15 cellular contexts compared by ENCODE assay signal in the genomic region with DNA sequence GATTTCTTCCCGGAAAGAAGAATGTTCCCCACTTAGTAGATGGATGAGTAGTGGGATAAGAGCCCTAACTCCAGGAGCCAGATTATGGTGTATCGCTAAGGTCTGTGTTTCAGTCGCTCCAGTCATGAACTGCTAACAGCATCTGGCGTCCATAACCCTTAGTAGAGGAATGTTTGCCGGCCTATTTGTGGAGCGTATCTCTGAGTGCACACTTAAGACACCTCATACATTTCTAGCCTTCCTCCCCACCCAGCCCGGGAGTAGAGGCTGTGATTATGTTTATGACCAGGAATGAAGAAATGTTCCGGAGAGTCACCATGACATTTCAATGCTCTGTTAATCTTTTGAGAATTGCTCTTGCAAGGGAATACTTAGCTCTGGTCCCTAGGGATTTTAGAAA.
"Had no signal": no experiment of that assay in that cellular context is flagged by ENCODE, and none has a peak within 500 bp of the region (broad histone marks: within the 10 kb centered on the region; RNA-seq: fewer than 3 reads in every experiment).

No MANE protein-coding gene starts in this region.

- H3K27ac Mint-ChIP-seq: activated B cell treated with CpG ODN at 0.5 μM for 24 hours; activated CD4-positive, alpha-beta T cell treated with anti-CD3 and anti-CD28 coated beads, Interleukin-2, amount 10 ng/mL, durations not matched to agents 24 days and 14 days; activated naive CD4-positive, alpha-beta T cell treated with anti-CD3 and anti-CD28 coated beads, Interleukin-2, amount 10 ng/mL, durations not matched to agents 7 days and 5 days; dendritic cell treated with granulocyte-macrophage colony-stimulating factor and Interleukin-4, amounts not matched to agents 40 ng/mL and 50 ng/mL, for 4 days; effector memory CD8-positive, alpha-beta T cell; neural progenitor cell; T-helper 1 cell treated with Interleukin-12 subunit alpha and Interleukin-12 subunit beta and Interleukin-4 antibody, amounts not matched to agents 30 μg/mL and 1 μg/mL, for 36 hours had no signal

- DNase-seq: activated B cell treated with CpG ODN at 0.5 μM for 24 hours; activated CD4-positive, alpha-beta T cell treated with anti-CD3 and anti-CD28 coated beads, Interleukin-2, amount 10 ng/mL, durations not matched to agents 24 days and 14 days; activated CD8-positive, alpha-beta memory T cell treated with anti-CD3 and anti-CD28 coated beads for 24 hours; activated naive CD4-positive, alpha-beta T cell treated with anti-CD3 and anti-CD28 coated beads, Interleukin-2, amount 10 ng/mL, durations not matched to agents 7 days and 5 days; amniotic stem cell; body of pancreas; effector memory CD8-positive, alpha-beta T cell; erythroblast; pancreas; small intestine; tibial artery had no signal

- H3K36me3 ChIP-seq: neural progenitor cell, pancreas, tibial artery had no signal

- H3K4me3 ChIP-seq: body of pancreas, neural progenitor cell, pancreas, tibial artery had no signal

- H3K27me3 ChIP-seq: body of pancreas, neural progenitor cell, pancreas, tibial artery had no signal

- H3K36me3 Mint-ChIP-seq: activated naive CD4-positive, alpha-beta T cell treated with anti-CD3 and anti-CD28 coated beads, Interleukin-2, amount 10 ng/mL, durations not matched to agents 7 days and 5 days; neural progenitor cell had no signal

- H3K4me1 Mint-ChIP-seq: activated B cell treated with CpG ODN at 0.5 μM for 24 hours; activated CD4-positive, alpha-beta T cell treated with anti-CD3 and anti-CD28 coated beads, Interleukin-2, amount 10 ng/mL, durations not matched to agents 24 days and 14 days; activated naive CD4-positive, alpha-beta T cell treated with anti-CD3 and anti-CD28 coated beads, Interleukin-2, amount 10 ng/mL, durations not matched to agents 7 days and 5 days; neural progenitor cell had no signal

- H3K9me3 Mint-ChIP-seq: activated B cell treated with CpG ODN at 0.5 μM for 24 hours; activated naive CD4-positive, alpha-beta T cell treated with anti-CD3 and anti-CD28 coated beads, Interleukin-2, amount 10 ng/mL, durations not matched to agents 7 days and 5 days had no signal

- H3K27ac ChIP-seq: body of pancreas, neural progenitor cell, pancreas, tibial artery had no signal

- H3K4me3 Mint-ChIP-seq: activated B cell treated with CpG ODN at 0.5 μM for 24 hours; activated CD4-positive, alpha-beta T cell treated with anti-CD3 and anti-CD28 coated beads, Interleukin-2, amount 10 ng/mL, durations not matched to agents 24 days and 14 days; activated naive CD4-positive, alpha-beta T cell treated with anti-CD3 and anti-CD28 coated beads, Interleukin-2, amount 10 ng/mL, durations not matched to agents 7 days and 5 days; dendritic cell treated with granulocyte-macrophage colony-stimulating factor and Interleukin-4, amounts not matched to agents 40 ng/mL and 50 ng/mL, for 4 days; effector memory CD8-positive, alpha-beta T cell; neural progenitor cell; T-helper 1 cell treated with Interleukin-12 subunit alpha and Interleukin-12 subunit beta and Interleukin-4 antibody, amounts not matched to agents 30 μg/mL and 1 μg/mL, for 36 hours had no signal

- H3K27me3 Mint-ChIP-seq: activated CD4-positive, alpha-beta T cell treated with anti-CD3 and anti-CD28 coated beads, Interleukin-2, amount 10 ng/mL, durations not matched to agents 24 days and 14 days; activated naive CD4-positive, alpha-beta T cell treated with anti-CD3 and anti-CD28 coated beads, Interleukin-2, amount 10 ng/mL, durations not matched to agents 7 days and 5 days; dendritic cell treated with granulocyte-macrophage colony-stimulating factor and Interleukin-4, amounts not matched to agents 40 ng/mL and 50 ng/mL, for 4 days had no signal

- H3K4me1 ChIP-seq: body of pancreas, neural progenitor cell, pancreas, tibial artery had no signal

- ATAC-seq: body of pancreas; effector memory CD8-positive, alpha-beta T cell; pancreas; SK-N-SH treated with all-trans-retinoic acid at 6 μM for 48 hours had no signal

- H3K9me3 ChIP-seq: body of pancreas, pancreas, tibial artery had no signal
